In genomic region chr10:102211615-102212299, GRCh38 we compare ENCODE assay signal across 23 cellular contexts.
"Had no signal": no experiment of that assay in that cellular context is flagged by ENCODE, and none has a peak within 500 bp of the region (broad histone marks: within the 10 kb centered on the region; RNA-seq: fewer than 3 reads in every experiment).

No MANE protein-coding gene starts in this region.

- ATAC-seq: esophagus mucosa; left colon; sciatic nerve; stimulated activated memory B cell treated with anti-CD40 and anti-IgM and Interleukin-4, amounts not matched to agents 10 μg/mL and 1 μg/mL and 100 μg/mL, for 72 hours; T-helper 17 cell; upper lobe of right lung had no signal

- H3K4me3 Mint-ChIP-seq: central memory CD8-positive, alpha-beta T cell; dendritic cell treated with granulocyte-macrophage colony-stimulating factor and Interleukin-4, amounts not matched to agents 40 ng/mL and 50 ng/mL, for 4 days; endodermal cell; stimulated activated memory B cell treated with anti-CD40 and anti-IgM and Interleukin-4, amounts not matched to agents 10 μg/mL and 1 μg/mL and 100 μg/mL, for 72 hours; T-helper 17 cell had no signal

- H3K9me3 Mint-ChIP-seq: central memory CD8-positive, alpha-beta T cell; dendritic cell treated with granulocyte-macrophage colony-stimulating factor and Interleukin-4, amounts not matched to agents 40 ng/mL and 50 ng/mL, for 4 days; stimulated activated memory B cell treated with anti-CD40 and anti-IgM and Interleukin-4, amounts not matched to agents 10 μg/mL and 1 μg/mL and 100 μg/mL, for 72 hours had no signal

- H3K4me1 Mint-ChIP-seq: central memory CD8-positive, alpha-beta T cell; endodermal cell; T-helper 17 cell had no signal

- H3K27ac Mint-ChIP-seq: activated naive CD4-positive, alpha-beta T cell treated with anti-CD3 and anti-CD28 coated beads, Interleukin-2, amount 50 U/mL, for 72 hours; dendritic cell treated with granulocyte-macrophage colony-stimulating factor and Interleukin-4, amounts not matched to agents 40 ng/mL and 50 ng/mL, for 4 days; endodermal cell; progenitor cell of endocrine pancreas; stimulated activated memory B cell treated with anti-CD40 and anti-IgM and Interleukin-4, amounts not matched to agents 10 μg/mL and 1 μg/mL and 100 μg/mL, for 72 hours; T-helper 17 cell had no signal

- H3K27me3 Mint-ChIP-seq: central memory CD8-positive, alpha-beta T cell; stimulated activated memory B cell treated with anti-CD40 and anti-IgM and Interleukin-4, amounts not matched to agents 10 μg/mL and 1 μg/mL and 100 μg/mL, for 72 hours had no signal

- DNase-seq: activated CD8-positive, alpha-beta memory T cell treated with anti-CD3 and anti-CD28 coated beads for 24 hours; activated naive CD4-positive, alpha-beta T cell; anterior cingulate cortex; endodermal cell; foreskin fibroblast; head of caudate nucleus; hippocampal formation; kidney; left colon; mammary epithelial cell; ovary; stimulated activated CD4-positive, alpha-beta T cell treated with anti-CD3 and anti-CD28 coated beads, Interleukin-4, amount 100 ng/mL, for 24 hours; T-helper 17 cell; T1000; tibial artery; upper lobe of right lung had no signal
